13 cellular contexts compared by ENCODE assay signal in genomic region chr5:125196479-125197183, GRCh38.
DNase-seq lines count a peak whose midpoint lies in the region; ATAC-seq lines count a peak whose summit lies in the region.
"Had no signal": no experiment of that assay in that cellular context is flagged by ENCODE, and none has a peak within 500 bp of the region (broad histone marks: within the 10 kb centered on the region; RNA-seq: fewer than 3 reads in every experiment).

No MANE protein-coding gene starts in this region.

- peaks cover 0 to 2% of the 10 kb centered on the region in 2 donors for H3K9me3 Mint-ChIP-seq in activated T-cell treated with anti-CD3 and anti-CD28 coated beads, Interleukin-2, amount 50 U/mL, for 72 hours
- H3K9me3 Mint-ChIP-seq: memory B cell had no signal

- H3K27me3 Mint-ChIP-seq in activated T-cell treated with anti-CD3 and anti-CD28 coated beads, Interleukin-2, amount 50 U/mL, for 72 hours (ENCODE audit: low read depth): peaks cover 5% of the 10 kb centered on the region
- H3K27me3 Mint-ChIP-seq: activated CD4-positive, alpha-beta T cell treated with anti-CD3 and anti-CD28 coated beads for 36 hours; memory B cell had no signal

- H3K4me1 Mint-ChIP-seq in activated T-cell treated with anti-CD3 and anti-CD28 coated beads, Interleukin-2, amount 50 U/mL, for 72 hours (ENCODE audit: low read depth): no peaks in the 10 kb centered on the region

- H3K4me3 Mint-ChIP-seq in activated T-cell treated with anti-CD3 and anti-CD28 coated beads, Interleukin-2, amount 50 U/mL, for 72 hours: no peak overlapping the region
- H3K4me3 Mint-ChIP-seq: activated CD4-positive, alpha-beta T cell treated with anti-CD3 and anti-CD28 coated beads for 36 hours; memory B cell had no signal

- H3K4me3 ChIP-seq in skeletal muscle tissue (ENCODE audit: low read length in 3 of 3): peak overlapping the region in 2 of 3 donors; percentile 42 to 50
- H3K4me3 ChIP-seq: testis had no signal

- DNase-seq in NCI-H128 (lab: John Stamatoyannopoulos, UW; ENCODE audit: unreplicated experiment): peak; percentile 59
- DNase-seq in NCI-H748 (lab: John Stamatoyannopoulos, UW; ENCODE audit: unreplicated experiment): peak; percentile 74
- DNase-seq in left cardiac atrium: peak; percentile 32
- no peak for DNase-seq in effector CD4-positive, alpha-beta T cell
- no peak for DNase-seq in stimulated activated naive CD4-positive, alpha-beta T cell treated with Interleukin-2 at 50 U/mL for 16 hours (lab: John Stamatoyannopoulos, UW)
- DNase-seq in activated T-cell treated with anti-CD3 and anti-CD28 coated beads, Interleukin-2, amount 50 U/mL, for 72 hours: no peak
- DNase-seq: activated CD4-positive, alpha-beta T cell treated with anti-CD3 and anti-CD28 coated beads for 36 hours; activated T-cell treated with anti-CD3 and anti-CD28 coated beads, Interleukin-2, amount 50 U/mL, for 48 hours; testis had no signal

- no peaks in the 10 kb centered on the region for H3K27me3 ChIP-seq in skeletal muscle tissue (ENCODE audit: control insufficient read depth in 3 of 3, insufficient read depth in 3 of 3, low read length in 3 of 3)
- H3K27me3 ChIP-seq: testis had no signal

- intact Hi-C loops in left cardiac atrium (cut with DNase I): loop anchor here in 1 of 2 donors (5.0 kb wide), 1 partner anchor 449 kb away; the partner anchor contains the start of gene ZNF608

- H3K36me3 ChIP-seq in skeletal muscle tissue (ENCODE audit: control insufficient read depth in 3 of 3, insufficient read depth in 3 of 3, low read length in 3 of 3): no peaks in the 10 kb centered on the region

- H3K36me3 Mint-ChIP-seq in activated T-cell treated with anti-CD3 and anti-CD28 coated beads, Interleukin-2, amount 50 U/mL, for 72 hours (ENCODE audit: insufficient read depth in 2 of 2): no peaks in the 10 kb centered on the region
- H3K36me3 Mint-ChIP-seq: memory B cell had no signal

- H3K9me3 ChIP-seq in skeletal muscle tissue (ENCODE audit: control insufficient read depth in 3 of 3, low read length in 3 of 3): no peaks in the 10 kb centered on the region
- H3K9me3 ChIP-seq: testis had no signal

- peak; percentile 89 to 90 for ATAC-seq in left cardiac atrium
- ATAC-seq in GM21786 (IDR thresholded peaks at IDR 0.05; ENCODE audit: unreplicated experiment): no peak
- ATAC-seq in activated T-cell treated with anti-CD3 and anti-CD28 coated beads, Interleukin-2, amount 50 U/mL, for 72 hours (replicated peaks in 1 of 2): no peak
- ATAC-seq: activated CD4-positive, alpha-beta T cell treated with anti-CD3 and anti-CD28 coated beads for 36 hours had no signal

- H3K9ac ChIP-seq in skeletal muscle tissue (ENCODE audit: low read depth in 1 of 3, low read length in 3 of 3): peak overlapping the region in 2 of 3 donors; percentile 46 to 55

- peaks cover 12 to 21% (median 17%) of the 10 kb centered on the region in 3 donors for H3K4me1 ChIP-seq in skeletal muscle tissue (ENCODE audit: control insufficient read depth in 3 of 3, insufficient read depth in 3 of 3, low read length in 3 of 3)

- H3K27ac Mint-ChIP-seq in activated T-cell treated with anti-CD3 and anti-CD28 coated beads, Interleukin-2, amount 50 U/mL, for 72 hours: no peak overlapping the region
- H3K27ac Mint-ChIP-seq: activated CD4-positive, alpha-beta T cell treated with anti-CD3 and anti-CD28 coated beads for 36 hours; memory B cell had no signal

- H3K27ac ChIP-seq in skeletal muscle tissue (ENCODE audit: low read depth, low read length): no peak overlapping the region
- H3K27ac ChIP-seq: epithelial cell of prostate, testis had no signal

Comparison
In these comparisons a context has a peak if more than half of its experiments do, and no peak if none do; other contexts are left out.
1. DNase-seq: peak in NCI-H128 (single experiment), NCI-H748 (single experiment) and left cardiac atrium (single experiment); none in effector CD4-positive, alpha-beta T cell (single experiment), stimulated activated naive CD4-positive, alpha-beta T cell treated with Interleukin-2 at 50 U/mL for 16 hours (single experiment) and activated T-cell treated with anti-CD3 and anti-CD28 coated beads, Interleukin-2, amount 50 U/mL, for 72 hours (0 of 2).
2. ATAC-seq: peak in left cardiac atrium (2 of 2); none in GM21786 (single experiment) and activated T-cell treated with anti-CD3 and anti-CD28 coated beads, Interleukin-2, amount 50 U/mL, for 72 hours (0 of 2).